12 cellular contexts compared by ENCODE assay signal in genomic region chr9:114895605-114896004, GRCh38. TPM values are rescaled to one million over a fixed set of nuclear protein-coding genes. Genes with fewer than 3 reads are reported as not detected.
DNase-seq lines count a peak whose midpoint lies in the region; ATAC-seq and TF ChIP-seq lines count a peak whose summit lies in the region.
"Had no signal": no experiment of that assay in that cellular context is flagged by ENCODE, and none has a peak within 500 bp of the region (broad histone marks: within the 10 kb centered on the region; RNA-seq: fewer than 3 reads in every experiment).

No MANE protein-coding gene starts in this region.

- peak overlapping the region; percentile 63 for H3K27ac ChIP-seq in hepatocyte
- H3K27ac ChIP-seq in transverse colon: peak overlapping the region in 3 of 4 donors; percentile 27 to 47 (median 35)
- H3K27ac ChIP-seq: neural progenitor cell had no signal

- no peak for TF ChIP-seq POLR2A in transverse colon (IDR thresholded peaks at IDR 0.05)

- no peak for TF ChIP-seq CTCF in hepatocyte (IDR thresholded peaks at IDR 0.05; ENCODE audit: poor library complexity)
- TF ChIP-seq CTCF in transverse colon (IDR thresholded peaks at IDR 0.05): no peak

- no peak for TF ChIP-seq EP300 in transverse colon (IDR thresholded peaks at IDR 0.05; ENCODE audit: low read depth)

- H3K79me2 ChIP-seq in hepatocyte: no peaks in the 10 kb centered on the region

- DNase-seq in activated naive CD4-positive, alpha-beta T cell (lab: John Stamatoyannopoulos, UW): no peak
- DNase-seq in hepatocyte (ENCODE audit: low spot score) (no peak), transverse colon (no peak), NCI-H2107 treated with DMSO at 0.1 percent for 48 hours (lab: John Stamatoyannopoulos, UW; ENCODE audit: unreplicated experiment) (no peak), GDM1 (lab: John Stamatoyannopoulos, UW) (no peak), HUDEP-2 (lab: John Stamatoyannopoulos, UW; ENCODE audit: unreplicated experiment in 76 of 76) (no peak)
- DNase-seq: BE2C had no signal

- no peaks in the 10 kb centered on the region for H3K9me3 ChIP-seq in hepatocyte (ENCODE audit: low read depth)
- no peaks in the 10 kb centered on the region for H3K9me3 ChIP-seq in transverse colon
- H3K9me3 ChIP-seq: BE2C had no signal

- H2AFZ ChIP-seq in hepatocyte: no peak overlapping the region

- H3K27me3 Mint-ChIP-seq in activated naive CD4-positive, alpha-beta T cell treated with anti-CD3 and anti-CD28 coated beads, Interleukin-2, amount 50 U/mL, for 24 hours: no peaks in the 10 kb centered on the region
- no peaks in the 10 kb centered on the region for H3K27me3 Mint-ChIP-seq in activated T-helper 17 cell treated with anti-CD3 and anti-CD28 coated beads, Interleukin-2, amount 50 U/mL, for 72 hours

- H3K4me1 ChIP-seq in hepatocyte (ENCODE audit: insufficient read depth) (peaks cover 11% of the 10 kb centered on the region), transverse colon (peaks cover 0 to 17% (median 2%) of the 10 kb centered on the region in 4 donors)
- H3K4me1 ChIP-seq: BE2C, neural progenitor cell had no signal

- H3K27me3 ChIP-seq in hepatocyte (no peaks in the 10 kb centered on the region), transverse colon (no peaks in the 10 kb centered on the region)
- H3K27me3 ChIP-seq: BE2C, neural progenitor cell, tibial nerve had no signal

- peaks cover 14% of the 10 kb centered on the region for H3K9me3 Mint-ChIP-seq in activated naive CD4-positive, alpha-beta T cell treated with anti-CD3 and anti-CD28 coated beads, Interleukin-2, amount 50 U/mL, for 24 hours
- peaks cover 14% of the 10 kb centered on the region for H3K9me3 Mint-ChIP-seq in activated T-helper 17 cell treated with anti-CD3 and anti-CD28 coated beads, Interleukin-2, amount 50 U/mL, for 72 hours
- H3K9me3 Mint-ChIP-seq: neural progenitor cell had no signal

- peaks cover 56% of the 10 kb centered on the region for H3K4me1 Mint-ChIP-seq in activated naive CD4-positive, alpha-beta T cell treated with anti-CD3 and anti-CD28 coated beads, Interleukin-2, amount 50 U/mL, for 24 hours
- H3K4me1 Mint-ChIP-seq in activated T-helper 17 cell treated with anti-CD3 and anti-CD28 coated beads, Interleukin-2, amount 50 U/mL, for 72 hours: peaks cover 48% of the 10 kb centered on the region

- H3K4me3 Mint-ChIP-seq in activated naive CD4-positive, alpha-beta T cell treated with anti-CD3 and anti-CD28 coated beads, Interleukin-2, amount 50 U/mL, for 24 hours: peak overlapping the region; percentile 35
- H3K4me3 Mint-ChIP-seq in activated T-helper 17 cell treated with anti-CD3 and anti-CD28 coated beads, Interleukin-2, amount 50 U/mL, for 72 hours: peak overlapping the region; percentile 74
- H3K4me3 Mint-ChIP-seq: neural progenitor cell had no signal

- H3K4me3 ChIP-seq in hepatocyte: no peak overlapping the region
- H3K4me3 ChIP-seq in transverse colon: no peak overlapping the region
- H3K4me3 ChIP-seq: neural progenitor cell, tibial nerve had no signal

- 46% methylated on average over 1 of the region's 1 CpG for WGBS in hepatocyte (ENCODE audit: low lambda C conversion rate, missing lambda C conversion rate)
- 54 to 57% methylated on average over 1 of the region's 1 CpG for WGBS in transverse colon (ENCODE audit: low coverage in 1 of 2), 2 donors

- H3K27ac Mint-ChIP-seq in activated naive CD4-positive, alpha-beta T cell treated with anti-CD3 and anti-CD28 coated beads, Interleukin-2, amount 50 U/mL, for 24 hours: peak overlapping the region; percentile 87
- H3K27ac Mint-ChIP-seq in activated T-helper 17 cell treated with anti-CD3 and anti-CD28 coated beads, Interleukin-2, amount 50 U/mL, for 72 hours: peak overlapping the region; percentile 98
- H3K27ac Mint-ChIP-seq: neural progenitor cell had no signal

- peak overlapping the region; percentile 18 for H3K4me2 ChIP-seq in hepatocyte
- H3K4me2 ChIP-seq: neural progenitor cell had no signal

- no peaks in the 10 kb centered on the region for H3K9me2 ChIP-seq in hepatocyte (replicated peaks; ENCODE audit: insufficient read depth)

- ATAC-seq in activated T-helper 17 cell treated with anti-CD3 and anti-CD28 coated beads, Interleukin-2, amount 50 U/mL, for 72 hours (replicated peaks): no peak

- in situ Hi-C loops in transverse colon (cut with MboI; ENCODE audit: low pct_ligation_motif_present in 1 of 4, low pct_unique_long_range_greater_than_20kb in 1 of 4, low sequenced_read_pairs in 3 of 4): no loop called here

- intact Hi-C loops in transverse colon (cut with DNase I; ENCODE audit: low total_unique reads): no loop called here

- peaks cover 14% of the 10 kb centered on the region for H3K36me3 Mint-ChIP-seq in activated naive CD4-positive, alpha-beta T cell treated with anti-CD3 and anti-CD28 coated beads, Interleukin-2, amount 50 U/mL, for 24 hours
- peaks cover 25% of the 10 kb centered on the region for H3K36me3 Mint-ChIP-seq in activated T-helper 17 cell treated with anti-CD3 and anti-CD28 coated beads, Interleukin-2, amount 50 U/mL, for 72 hours (ENCODE audit: low read depth)
- H3K36me3 Mint-ChIP-seq: neural progenitor cell had no signal

- no peaks in the 10 kb centered on the region for H3K36me3 ChIP-seq in hepatocyte (replicated peaks; ENCODE audit: insufficient read depth, low read depth)
- H3K36me3 ChIP-seq in transverse colon: no peaks in the 10 kb centered on the region
- H3K36me3 ChIP-seq: BE2C, neural progenitor cell, tibial nerve had no signal

- no peaks in the 10 kb centered on the region for H4K20me1 ChIP-seq in hepatocyte (ENCODE audit: insufficient read depth, poor library complexity, severe bottlenecking)

RNA-seq across cellular contexts. Expression of gene TNFSF8, which starts 34.8 kb away (rescaled TPM):
- 10 to 100 TPM; 17.2 to 20.1 TPM for total RNA-seq in activated T-helper 17 cell treated with anti-CD3 and anti-CD28 coated beads, Interleukin-2, amount 50 U/mL, for 72 hours
- not detected in 2 replicates for total RNA-seq in hepatocyte
- not detected in 2 replicates for polyA plus RNA-seq in hepatocyte
- 1 to 10 TPM in 2 of 4 donors, not detected in 2; 1.2 to 5.2 TPM for total RNA-seq in transverse colon
- total RNA-seq: NCI-H460 had no signal
